19 cellular contexts compared by ENCODE assay signal in genomic region chr2:48412409-48413259, GRCh38. TPM values are rescaled to one million over a fixed set of nuclear protein-coding genes. Genes with fewer than 3 reads are reported as not detected.
A peak's percentile ranks its signal among the peaks of the same experiment; 100 is the strongest.
DNase-seq lines count a peak whose midpoint lies in the region; ATAC-seq, FAIRE-seq and TF ChIP-seq lines count a peak whose summit lies in the region.
"Had no signal": no experiment of that assay in that cellular context is flagged by ENCODE, and none has a peak within 500 bp of the region (broad histone marks: within the 10 kb centered on the region; RNA-seq: fewer than 3 reads in every experiment).

No MANE protein-coding gene starts in this region.

- H2BK20ac ChIP-seq in H1 (ENCODE audit: low read length): no peak overlapping the region

- H2BK12ac ChIP-seq in H1 (ENCODE audit: low read depth, low read length): no peak overlapping the region
- no peak overlapping the region for H2BK12ac ChIP-seq in mesenchymal stem cell (ENCODE audit: low read length in 2 of 2)

- H2AFZ ChIP-seq in H1 (ENCODE audit: low read length): no peak overlapping the region
- H2AFZ ChIP-seq in mesenchymal stem cell (ENCODE audit: low read depth, low read length): no peak overlapping the region

- no peak overlapping the region for H3K14ac ChIP-seq in H1 (ENCODE audit: insufficient read length)
- no peak overlapping the region for H3K14ac ChIP-seq in mesenchymal stem cell (ENCODE audit: low read length in 2 of 2)

- H4K8ac ChIP-seq in H1 (ENCODE audit: extremely low read depth, insufficient read depth, low read length): no peak overlapping the region; the same call in 1 of the 2 replicates
- peak overlapping the region; percentile 1 for H4K8ac ChIP-seq in mesenchymal stem cell (ENCODE audit: low read length)

- H2BK5ac ChIP-seq in H1 (ENCODE audit: low read depth, low read length): no peak overlapping the region
- H2BK5ac ChIP-seq in mesenchymal stem cell (ENCODE audit: low read depth, low read length, poor library complexity, severe bottlenecking): no peak overlapping the region

- H3K4me1 ChIP-seq in right atrium auricular region (peaks cover 0 to 41% of the 10 kb centered on the region in 2 donors), H1 (replicated peaks in 1 of 4; ENCODE audit: control insufficient read depth in 3 of 4, insufficient read depth in 4 of 4, low read length in 3 of 4) (peaks cover 5 to 6% (median 5%) of the 10 kb centered on the region in 4 experiments), mesenchymal stem cell (ENCODE audit: control insufficient read depth, insufficient read depth, low read depth, low read length) (peaks cover 6% of the 10 kb centered on the region)
- H3K4me1 ChIP-seq in CD4-positive, alpha-beta memory T cell (ENCODE audit: insufficient read depth, low read length): peaks cover 21% of the 10 kb centered on the region

- peak; percentile 43 for ATAC-seq in Right ventricle myocardium inferior
- no peak for ATAC-seq in GM19455 (IDR thresholded peaks at IDR 0.05; ENCODE audit: unreplicated experiment)
- ATAC-seq: activated CD4-positive, CD25-positive, alpha-beta regulatory T cell treated with anti-CD3 and anti-CD28 coated beads, Interleukin-2, amount 50 U/mL, for 24 hours; GM12878; HCT116 had no signal

- peak overlapping the region; percentile 51 for H4K91ac ChIP-seq in H1 (replicated peaks; ENCODE audit: insufficient read length, low read length)
- H4K91ac ChIP-seq in mesenchymal stem cell (ENCODE audit: low read length): no peak overlapping the region

- no peak for FAIRE-seq in H1 (lab: Jason Lieb, UNC)
- no peak for FAIRE-seq in RCC 7860 (lab: Jason Lieb, UNC)
- FAIRE-seq: GM12878 had no signal

- H2BK15ac ChIP-seq in H1 (ENCODE audit: low read length) (no peak overlapping the region), mesenchymal stem cell (ENCODE audit: low read depth, poor library complexity, severe bottlenecking) (no peak overlapping the region)

- no peak overlapping the region for H3K4me2 ChIP-seq in H1 (ENCODE audit: insufficient read depth in 1 of 2, low read depth in 2 of 2, low read length in 2 of 2)
- no peak overlapping the region for H3K4me2 ChIP-seq in mesenchymal stem cell (ENCODE audit: low read length, poor library complexity, severe bottlenecking)

- no peak for TF ChIP-seq CTCF in right atrium auricular region (IDR thresholded peaks at IDR 0.05)
- no peak for TF ChIP-seq CTCF in H1 (IDR thresholded peaks at IDR 0.05; ENCODE audit: control extremely low read depth in 1 of 3, insufficient read depth in 1 of 3, low read depth in 1 of 3, low read length in 3 of 3)

- H3K36me3 ChIP-seq in right atrium auricular region (no peaks in the 10 kb centered on the region), H1 (ENCODE audit: control insufficient read depth in 2 of 4, insufficient read depth in 4 of 4, low read length in 3 of 4) (no peaks in the 10 kb centered on the region), mesenchymal stem cell (ENCODE audit: control insufficient read depth in 1 of 2, insufficient read depth in 2 of 2, low read depth in 1 of 2, low read length in 2 of 2) (no peaks in the 10 kb centered on the region)
- no peaks in the 10 kb centered on the region for H3K36me3 ChIP-seq in CD4-positive, alpha-beta memory T cell (ENCODE audit: insufficient read depth, low read length)
- H3K36me3 ChIP-seq: MG63, neutrophil had no signal

- H3K79me1 ChIP-seq in H1 (ENCODE audit: low read depth, low read length) (no peaks in the 10 kb centered on the region; the same call in 1 of the 2 replicates), mesenchymal stem cell (replicated peaks; ENCODE audit: low read length, poor library complexity, severe bottlenecking) (no peaks in the 10 kb centered on the region)

- no peak overlapping the region for H3K4me3 ChIP-seq in right atrium auricular region
- no peak overlapping the region for H3K4me3 ChIP-seq in H1 (ENCODE audit: extremely low read depth in 1 of 4, insufficient read depth in 2 of 4, low read depth in 3 of 4, low read length in 4 of 4)
- no peak overlapping the region for H3K4me3 ChIP-seq in mesenchymal stem cell (ENCODE audit: insufficient read depth in 1 of 2, low read depth in 1 of 2, low read length in 2 of 2)
- no peak overlapping the region for H3K4me3 ChIP-seq in CD4-positive, alpha-beta memory T cell (ENCODE audit: low read length in 2 of 2)
- H3K4me3 ChIP-seq: GM12878, MG63 had no signal

- 93% methylated on average over 6 of the region's 6 CpGs; no CpG with 5 or more reads in 1 of the 2 experiments for WGBS in H1 (ENCODE audit: extremely low coverage in 1 of 2, insufficient coverage in 1 of 2, insufficient read length in 1 of 2, insufficient replicate concordance in 2 of 2, low coverage in 1 of 2, low lambda C conversion rate in 2 of 2, missing lambda C conversion rate in 1 of 2), 2 experiments
- WGBS in mesenchymal stem cell: 95% methylated on average over 4 of the region's 6 CpGs

- intact Hi-C loops in Right ventricle myocardium inferior (cut with DNase I): no loop called here
- intact Hi-C loops in CD4-positive, alpha-beta memory T cell (cut with micrococcal nuclease): no loop called here

- no peak overlapping the region for H3K56ac ChIP-seq in H1 (replicated peaks; ENCODE audit: insufficient read length, low read depth, low read length)

- peaks cover 5 to 6% of the 10 kb centered on the region in 2 donors for H3K27me3 Mint-ChIP-seq in CD4-positive, alpha-beta memory T cell
- H3K27me3 Mint-ChIP-seq: memory B cell had no signal

- H4K20me1 ChIP-seq in H1 (replicated peaks in 1 of 2; ENCODE audit: control insufficient read depth in 1 of 2, insufficient read depth in 2 of 2, low read length in 2 of 2): no peaks in the 10 kb centered on the region

- H3K4me1 Mint-ChIP-seq in CD4-positive, alpha-beta memory T cell: peaks cover 13 to 21% (median 18%) of the 10 kb centered on the region in 4 donors

- H3K27me3 ChIP-seq in right atrium auricular region: no peaks in the 10 kb centered on the region
- no peaks in the 10 kb centered on the region for H3K27me3 ChIP-seq in H1 (replicated peaks in 1 of 4; ENCODE audit: control insufficient read depth in 3 of 4, extremely low read depth in 1 of 4, insufficient read depth in 3 of 4, low read length in 3 of 4)
- H3K27me3 ChIP-seq in mesenchymal stem cell (ENCODE audit: control insufficient read depth in 1 of 2, insufficient read depth in 1 of 2, low read length in 2 of 2): no peaks in the 10 kb centered on the region
- H3K27me3 ChIP-seq in CD4-positive, alpha-beta memory T cell (ENCODE audit: insufficient read depth, low read length): no peaks in the 10 kb centered on the region
- H3K27me3 ChIP-seq: MG63, neutrophil had no signal

- TF ChIP-seq POLR2A in H1 (IDR thresholded peaks at IDR 0.05; ENCODE audit: control extremely low read depth in 1 of 2, low read depth in 2 of 2, low read length in 2 of 2): no peak

- no peak overlapping the region for H3K18ac ChIP-seq in H1 (ENCODE audit: extremely low read depth, low read length)
- H3K18ac ChIP-seq in mesenchymal stem cell (ENCODE audit: low read depth in 1 of 2, low read length in 2 of 2): no peak overlapping the region

- H3K23ac ChIP-seq in H1 (ENCODE audit: insufficient read length): peak overlapping the region; percentile 15
- no peak overlapping the region for H3K23ac ChIP-seq in mesenchymal stem cell (ENCODE audit: low read length in 2 of 2)

- DNase-seq in Right ventricle myocardium inferior (ENCODE audit: missing footprints): no peak
- no peak for DNase-seq in right atrium auricular region (ENCODE audit: low spot score)
- DNase-seq in H1 (ENCODE audit: low read depth in 1 of 2, low spot score in 2 of 2): no peak
- DNase-seq in mesenchymal stem cell: no peak
- no peak for DNase-seq in stimulated activated CD4-positive, alpha-beta T cell treated with anti-CD3 and anti-CD28 coated beads, Interleukin-1b, Interleukin-23, amount 100 ng/mL, for 48 hours
- DNase-seq in CD4-positive, alpha-beta memory T cell: no peak
- no peak for DNase-seq in RCC 7860 (ENCODE audit: low spot score)
- DNase-seq: activated gamma-delta T cell; MG63; NCI-H748 treated with DMSO at 0.1 percent for 48 hours; stimulated activated CD4-positive, alpha-beta T cell treated with anti-CD3 and anti-CD28 coated beads, Interleukin-4, amount 100 ng/mL, for 4 hours; trophoblast cell had no signal

- H3K4ac ChIP-seq in H1 (replicated peaks; ENCODE audit: insufficient read length, low read depth, low read length): no peak overlapping the region
- H3K4ac ChIP-seq in mesenchymal stem cell (ENCODE audit: low read depth in 1 of 2, low read length in 2 of 2): no peak overlapping the region

- H2BK120ac ChIP-seq in H1 (replicated peaks; ENCODE audit: low read depth, low read length) (no peak overlapping the region), mesenchymal stem cell (ENCODE audit: low read depth, low read length) (no peak overlapping the region)

- no peak overlapping the region for H4K5ac ChIP-seq in H1 (ENCODE audit: insufficient read length, low read depth, low read length)

- H3K27ac ChIP-seq in right atrium auricular region: peak overlapping the region in 1 of 2 donors; percentile 2
- H3K27ac ChIP-seq in H1 (ENCODE audit: low read depth, low read length): no peak overlapping the region
- H3K27ac ChIP-seq in mesenchymal stem cell (ENCODE audit: low read length, poor library complexity, severe bottlenecking): no peak overlapping the region
- H3K27ac ChIP-seq in CD4-positive, alpha-beta memory T cell (ENCODE audit: low read depth, low read length): no peak overlapping the region
- H3K27ac ChIP-seq: neutrophil had no signal

- CTCF ChIA-PET in H1 (lab: Charles Lee; ENCODE audit: partially characterized antibody): no interaction called here
- CTCF ChIA-PET in CD4-positive, alpha-beta memory T cell (lab: Charles Lee; ENCODE audit: partially characterized antibody): no interaction called here

- H3K9me3 Mint-ChIP-seq in CD4-positive, alpha-beta memory T cell: no peaks in the 10 kb centered on the region
- H3K9me3 Mint-ChIP-seq: T-helper 1 cell treated with Interleukin-12 subunit alpha and Interleukin-12 subunit beta and Interleukin-4 antibody, amounts not matched to agents 30 μg/mL and 1 μg/mL, for 36 hours had no signal

- POLR2A ChIA-PET in H1 (lab: Charles Lee; ENCODE audit: partially characterized antibody): no interaction called here
- POLR2A ChIA-PET in CD4-positive, alpha-beta memory T cell (lab: Charles Lee; ENCODE audit: partially characterized antibody): no interaction called here

- no peaks in the 10 kb centered on the region for H3K23me2 ChIP-seq in H1 (ENCODE audit: low read depth, low read length)

- H3K79me2 ChIP-seq in H1 (ENCODE audit: control insufficient read depth in 1 of 2, insufficient read depth in 2 of 2, low read length in 2 of 2): no peaks in the 10 kb centered on the region

- H3K9me3 ChIP-seq in right atrium auricular region (no peaks in the 10 kb centered on the region), H1 (ENCODE audit: insufficient read depth in 2 of 2, low read depth in 1 of 2, low read length in 1 of 2) (no peaks in the 10 kb centered on the region), mesenchymal stem cell (ENCODE audit: control insufficient read depth, low read length) (no peaks in the 10 kb centered on the region)
- no peaks in the 10 kb centered on the region for H3K9me3 ChIP-seq in CD4-positive, alpha-beta memory T cell (ENCODE audit: control insufficient read depth in 1 of 2, low read length in 2 of 2)
- H3K9me3 ChIP-seq: MG63, neutrophil had no signal

- H2AK5ac ChIP-seq in H1 (ENCODE audit: low read depth, low read length) (no peak overlapping the region), mesenchymal stem cell (ENCODE audit: low read length, severe bottlenecking) (no peak overlapping the region)

- H3K36me3 Mint-ChIP-seq in CD4-positive, alpha-beta memory T cell: no peaks in the 10 kb centered on the region
- H3K36me3 Mint-ChIP-seq: memory B cell had no signal

- no peak overlapping the region for H3K4me3 Mint-ChIP-seq in CD4-positive, alpha-beta memory T cell
- H3K4me3 Mint-ChIP-seq: memory B cell; T-helper 1 cell treated with Interleukin-12 subunit alpha and Interleukin-12 subunit beta and Interleukin-4 antibody, amounts not matched to agents 30 μg/mL and 1 μg/mL, for 36 hours had no signal

- no peak overlapping the region for H3K27ac Mint-ChIP-seq in CD4-positive, alpha-beta memory T cell
- H3K27ac Mint-ChIP-seq: memory B cell; T-helper 1 cell treated with Interleukin-12 subunit alpha and Interleukin-12 subunit beta and Interleukin-4 antibody, amounts not matched to agents 30 μg/mL and 1 μg/mL, for 36 hours had no signal

- no peak overlapping the region for H3K9ac ChIP-seq in H1 (replicated peaks in 1 of 4; ENCODE audit: extremely low read depth in 1 of 4, low read depth in 3 of 4, low read length in 3 of 4)
- H3K9ac ChIP-seq in mesenchymal stem cell (ENCODE audit: low read length): no peak overlapping the region

- no peak for TF ChIP-seq EP300 in H1 (IDR thresholded peaks at IDR 0.05; ENCODE audit: borderline replicate concordance in 1 of 2, low read depth in 2 of 2, low read length in 2 of 2)

- no peak for TF ChIP-seq RAD21 in H1 (IDR thresholded peaks at IDR 0.05 in 1 of 2, conservative IDR thresholded peaks at IDR 0.05 in 1 of 2; ENCODE audit: low read depth in 2 of 2, low read length in 2 of 2)

RNA-seq across cellular contexts. Expression of gene PPP1R21, which starts 27.9 kb away (rescaled TPM):
- 9.5 TPM for total RNA-seq in Right ventricle myocardium inferior
- total RNA-seq in right atrium auricular region: 10 to 100 TPM; 14.5 to 18.6 TPM
- 17.3 and 18.6 TPM in 2 replicates for total RNA-seq in H1 (2021; fragmentation: NEBNext Ultra II Directional; extraction: Animal tissue kit (Norgen Biotek cat#: 25700))
- polyA plus RNA-seq in H1 (2011; rRNA removed): 7.8 and 9.6 TPM in 2 replicates
- 11.5 TPM for polyA plus RNA-seq in H1 (2011; cell fraction: cytosol; rRNA removed)
- polyA plus RNA-seq in H1 (2011; cell fraction: nucleus; rRNA removed): 11.3 TPM
- 9.7 to 13.7 TPM (median 10.4 TPM) in 4 replicates for polyA plus RNA-seq in H1 (2012, experiment 1 of 2)
- polyA plus RNA-seq in H1 (2012, experiment 2 of 2): 1.9 TPM
- polyA plus RNA-seq in H1 (2013, experiment 1 of 2): 12.7 TPM
- 13.8 TPM for polyA plus RNA-seq in H1 (2013, experiment 2 of 2)
- 8.8 and 19.1 TPM in 2 replicates for polyA minus RNA-seq in H1 (2011; rRNA and poly(A)+ RNA removed)
- polyA minus RNA-seq in H1 (2011; cell fraction: cytosol; rRNA and poly(A)+ RNA removed): 6.3 TPM
- 20.8 TPM for polyA minus RNA-seq in H1 (2011; cell fraction: nucleus; rRNA and poly(A)+ RNA removed)
- polyA plus RNA-seq in mesenchymal stem cell (2013, experiment 1 of 2): 17.5 TPM
- 20.3 TPM for polyA plus RNA-seq in mesenchymal stem cell (2013, experiment 2 of 2)
- total RNA-seq in CD4-positive, alpha-beta memory T cell: 10 to 100 TPM; 39.3 to 46.5 TPM
- 10 to 100 TPM; 16.0 to 25.2 TPM for polyA plus RNA-seq in CD4-positive, alpha-beta memory T cell
